In the genomic region with DNA sequence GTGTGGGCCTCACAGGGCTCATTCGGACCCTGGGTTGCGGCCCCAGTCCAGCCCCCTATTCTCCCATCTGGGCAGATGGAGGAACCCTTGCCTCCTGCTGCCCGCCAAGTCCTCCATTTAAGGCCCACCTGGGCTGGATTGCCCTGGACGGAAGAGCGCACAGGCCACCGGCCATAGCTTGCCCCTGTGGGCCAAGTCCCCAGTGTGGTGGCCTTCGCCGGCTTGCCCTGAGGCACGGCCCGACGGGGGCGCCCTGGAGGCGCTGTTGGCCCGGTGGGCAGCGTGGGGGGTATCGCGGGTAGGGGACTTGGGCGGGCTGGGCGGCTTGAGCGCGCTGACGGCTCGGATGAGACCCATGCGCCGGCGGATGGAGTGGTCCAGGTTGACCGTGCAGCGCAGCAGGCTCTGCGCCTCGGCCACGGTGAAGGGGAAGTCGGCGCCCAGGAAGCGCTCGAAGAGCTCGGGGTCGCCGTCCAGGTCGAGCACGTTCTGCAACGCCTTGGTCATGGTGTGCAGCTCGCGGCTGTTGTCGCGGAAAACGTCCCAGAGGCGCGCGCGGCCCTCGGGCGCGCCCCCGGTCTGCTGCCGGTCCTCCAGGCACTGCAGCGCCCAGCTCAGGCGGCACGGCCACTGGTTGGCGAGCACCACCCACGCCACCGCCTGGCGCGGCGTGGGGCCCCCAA, we compare ENCODE assay signal across 11 cellular contexts. TPM values are rescaled to one million over a fixed set of nuclear protein-coding genes. Genes with fewer than 3 reads are reported as not detected.
DNase-seq lines count a peak whose midpoint lies in the region; ATAC-seq and TF ChIP-seq lines count a peak whose summit lies in the region.
"Had no signal": no experiment of that assay in that cellular context is flagged by ENCODE, and none has a peak within 500 bp of the region (broad histone marks: within the 10 kb centered on the region; RNA-seq: fewer than 3 reads in every experiment).

No MANE protein-coding gene starts in this region.

- H3K36me3 ChIP-seq in mesenchymal stem cell (ENCODE audit: control insufficient read depth in 1 of 2, insufficient read depth in 2 of 2, low read depth in 1 of 2, low read length in 2 of 2), result peaks cover 15 to 56% of the 10 kb centered on the region in 2 experiments
- H3K36me3 ChIP-seq in suprapubic skin, result peaks cover 8% of the 10 kb centered on the region

- no peak overlapping the region for H2BK120ac ChIP-seq in mesenchymal stem cell (ENCODE audit: low read depth, low read length)

- H4K8ac ChIP-seq in mesenchymal stem cell (ENCODE audit: low read length), result peak overlapping the region; percentile 55

- no peak for TF ChIP-seq EP300 in suprapubic skin (IDR thresholded peaks at IDR 0.05)

- TF ChIP-seq POLR2A in suprapubic skin (IDR thresholded peaks at IDR 0.05), result no peak

- H3K14ac ChIP-seq in mesenchymal stem cell (ENCODE audit: low read length in 2 of 2), result no peak overlapping the region

- peaks cover 28% of the 10 kb centered on the region for H3K4me1 ChIP-seq in mesenchymal stem cell (ENCODE audit: control insufficient read depth, insufficient read depth, low read depth, low read length)
- peaks cover 48% of the 10 kb centered on the region for H3K4me1 ChIP-seq in suprapubic skin

- 54% methylated on average over 57 of the region's 64 CpGs for WGBS in mesenchymal stem cell
- WGBS in suprapubic skin, result 52% methylated on average over 11 of the region's 64 CpGs

- H3K27me3 Mint-ChIP-seq in activated naive CD4-positive, alpha-beta T cell treated with anti-CD3 and anti-CD28 coated beads, Interleukin-2, amount 10 ng/mL, durations not matched to agents 7 days and 5 days, result peaks cover 72% of the 10 kb centered on the region

- no peak overlapping the region for H2AFZ ChIP-seq in mesenchymal stem cell (ENCODE audit: low read depth, low read length)

- no peak overlapping the region for H2AK5ac ChIP-seq in mesenchymal stem cell (ENCODE audit: low read length, severe bottlenecking)

- peak overlapping the region; percentile 15 for H3K4me3 Mint-ChIP-seq in activated naive CD4-positive, alpha-beta T cell treated with anti-CD3 and anti-CD28 coated beads, Interleukin-2, amount 10 ng/mL, durations not matched to agents 7 days and 5 days

- no peaks in the 10 kb centered on the region for H3K9me3 Mint-ChIP-seq in activated naive CD4-positive, alpha-beta T cell treated with anti-CD3 and anti-CD28 coated beads, Interleukin-2, amount 10 ng/mL, durations not matched to agents 7 days and 5 days

- H3K27ac ChIP-seq in mesenchymal stem cell (ENCODE audit: low read length, poor library complexity, severe bottlenecking) (no peak overlapping the region), suprapubic skin (no peak overlapping the region)

- H3K79me1 ChIP-seq in mesenchymal stem cell (replicated peaks; ENCODE audit: low read length, poor library complexity, severe bottlenecking), result no peaks in the 10 kb centered on the region

- no peak overlapping the region for H3K23ac ChIP-seq in mesenchymal stem cell (ENCODE audit: low read length in 2 of 2)

- ATAC-seq in GM19035 (IDR thresholded peaks at IDR 0.05; ENCODE audit: unreplicated experiment) (no peak), GM21515 (IDR thresholded peaks at IDR 0.05; ENCODE audit: unreplicated experiment) (no peak)

- CTCF ChIA-PET in activated naive CD4-positive, alpha-beta T cell treated with anti-CD3 and anti-CD28 coated beads, Interleukin-2, amount 10 ng/mL, durations not matched to agents 7 days and 5 days (lab: Charles Lee), result interaction anchor here (1.0 to 1.3 kb wide), 2 partner anchors 12 to 97 kb away, joined by 3 read pairs; no protein-coding TSS in a partner anchor

- H2BK12ac ChIP-seq in mesenchymal stem cell (ENCODE audit: low read length in 2 of 2), result no peak overlapping the region

- no peak for DNase-seq in activated naive CD4-positive, alpha-beta T cell treated with anti-CD3 and anti-CD28 coated beads, Interleukin-2, amount 10 ng/mL, durations not matched to agents 7 days and 5 days
- DNase-seq in activated naive CD4-positive, alpha-beta T cell treated with Interleukin-2 at 50 U/mL for 16 hours, result no peak
- no peak for DNase-seq in mesenchymal stem cell
- DNase-seq in suprapubic skin (ENCODE audit: low spot score in 2 of 2), result no peak
- no peak for DNase-seq in dermis blood vessel endothelial cell
- DNase-seq: AML-193, NCI-H2029 treated with DMSO at 0.1 percent for 48 hours had no signal

- H3K4ac ChIP-seq in mesenchymal stem cell (ENCODE audit: low read depth in 1 of 2, low read length in 2 of 2), result no peak overlapping the region

- H3K4me2 ChIP-seq in mesenchymal stem cell (ENCODE audit: low read length, poor library complexity, severe bottlenecking), result no peak overlapping the region

- H3K9me3 ChIP-seq in mesenchymal stem cell (ENCODE audit: control insufficient read depth, low read length) (peaks cover 2% of the 10 kb centered on the region), suprapubic skin (no peaks in the 10 kb centered on the region)

- H2BK15ac ChIP-seq in mesenchymal stem cell (ENCODE audit: low read depth, poor library complexity, severe bottlenecking), result no peak overlapping the region

- peaks cover 10% of the 10 kb centered on the region for H3K36me3 Mint-ChIP-seq in activated naive CD4-positive, alpha-beta T cell treated with anti-CD3 and anti-CD28 coated beads, Interleukin-2, amount 10 ng/mL, durations not matched to agents 7 days and 5 days

- TF ChIP-seq CTCF in WI38 (IDR thresholded peaks at IDR 0.05; ENCODE audit: low read depth, low read length) (no peak), suprapubic skin (IDR thresholded peaks at IDR 0.05) (no peak)

- no peak overlapping the region for H4K91ac ChIP-seq in mesenchymal stem cell (ENCODE audit: low read length)

- peak overlapping the region; percentile 33 for H3K27ac Mint-ChIP-seq in activated naive CD4-positive, alpha-beta T cell treated with anti-CD3 and anti-CD28 coated beads, Interleukin-2, amount 10 ng/mL, durations not matched to agents 7 days and 5 days

- H3K4me1 Mint-ChIP-seq in activated naive CD4-positive, alpha-beta T cell treated with anti-CD3 and anti-CD28 coated beads, Interleukin-2, amount 10 ng/mL, durations not matched to agents 7 days and 5 days, result peaks cover 34% of the 10 kb centered on the region

- H2BK5ac ChIP-seq in mesenchymal stem cell (ENCODE audit: low read depth, low read length, poor library complexity, severe bottlenecking), result no peak overlapping the region

- H3K9ac ChIP-seq in mesenchymal stem cell (ENCODE audit: low read length), result no peak overlapping the region

- H3K4me3 ChIP-seq in WI38 (ENCODE audit: low read depth, low read length) (0 out of 2 replicates have a peak overlapping the region, but pooled peaks have one; percentile 17), mesenchymal stem cell (ENCODE audit: insufficient read depth in 1 of 2, low read depth in 1 of 2, low read length in 2 of 2) (peak overlapping the region in 1 of 2 experiments; percentile 67), suprapubic skin (peak overlapping the region; percentile 38)

- peaks cover 26 to 38% of the 10 kb centered on the region in 2 experiments for H3K27me3 ChIP-seq in mesenchymal stem cell (ENCODE audit: control insufficient read depth in 1 of 2, insufficient read depth in 1 of 2, low read length in 2 of 2)
- peaks cover 15% of the 10 kb centered on the region for H3K27me3 ChIP-seq in suprapubic skin

- no peak overlapping the region for H3K18ac ChIP-seq in mesenchymal stem cell (ENCODE audit: low read depth in 1 of 2, low read length in 2 of 2)

RNA-seq across cellular contexts. Expression of a gene that starts 8.8 kb away (rescaled TPM):
- 0.01 TPM for polyA plus RNA-seq in mesenchymal stem cell (2013, experiment 1 of 2)
- 0.01 TPM for polyA plus RNA-seq in mesenchymal stem cell (2013, experiment 2 of 2)
- 10 to 100 TPM; 22.4 to 60.4 (median 51.1) TPM for total RNA-seq in suprapubic skin
- 0.34 and 0.37 TPM in 2 replicates for total RNA-seq in dermis blood vessel endothelial cell
- total RNA-seq: HT1080 had no signal

RNA-seq across cellular contexts. Expression of a gene that starts 26.1 kb away (rescaled TPM):
- 10.9 TPM for polyA plus RNA-seq in mesenchymal stem cell (2013, experiment 1 of 2)
- polyA plus RNA-seq in mesenchymal stem cell (2013, experiment 2 of 2), result 10.7 TPM
- total RNA-seq in suprapubic skin, result 10 to 100 TPM; 55.9 to 82.3 (median 71.8) TPM
- 8.8 and 36.8 TPM in 2 replicates for total RNA-seq in dermis blood vessel endothelial cell

RNA-seq across cellular contexts. Expression of a gene that starts 26.6 kb away (rescaled TPM):
- 12.5 TPM for polyA plus RNA-seq in mesenchymal stem cell (2013, experiment 1 of 2)
- polyA plus RNA-seq in mesenchymal stem cell (2013, experiment 2 of 2), result 12.4 TPM
- total RNA-seq in suprapubic skin (10 to 100 TPM; 15.3 to 20.1 (median 15.9) TPM), dermis blood vessel endothelial cell (8.3 and 10.0 TPM in 2 replicates)

RNA-seq across cellular contexts. Expression of a gene that starts 59.0 kb away (rescaled TPM):
- polyA plus RNA-seq in mesenchymal stem cell (2013, experiment 1 of 2), result 20.4 TPM
- 21.8 TPM for polyA plus RNA-seq in mesenchymal stem cell (2013, experiment 2 of 2)
- 10 to 100 TPM; 24.6 to 43.1 (median 33.5) TPM for total RNA-seq in suprapubic skin
- 31.1 and 39.7 TPM in 2 replicates for total RNA-seq in dermis blood vessel endothelial cell

Comparison
In these comparisons a context has a peak if more than half of its experiments do, and no peak if none do; other contexts are left out.
1. RNA of a gene that starts 8.8 kb away (total RNA-seq): 22.4 to 60.4 TPM in suprapubic skin; 0.34 to 0.37 TPM in dermis blood vessel endothelial cell; every median in the first group is over 10 times any median in the second.